24 cellular contexts compared by ENCODE assay signal in the genomic region with DNA sequence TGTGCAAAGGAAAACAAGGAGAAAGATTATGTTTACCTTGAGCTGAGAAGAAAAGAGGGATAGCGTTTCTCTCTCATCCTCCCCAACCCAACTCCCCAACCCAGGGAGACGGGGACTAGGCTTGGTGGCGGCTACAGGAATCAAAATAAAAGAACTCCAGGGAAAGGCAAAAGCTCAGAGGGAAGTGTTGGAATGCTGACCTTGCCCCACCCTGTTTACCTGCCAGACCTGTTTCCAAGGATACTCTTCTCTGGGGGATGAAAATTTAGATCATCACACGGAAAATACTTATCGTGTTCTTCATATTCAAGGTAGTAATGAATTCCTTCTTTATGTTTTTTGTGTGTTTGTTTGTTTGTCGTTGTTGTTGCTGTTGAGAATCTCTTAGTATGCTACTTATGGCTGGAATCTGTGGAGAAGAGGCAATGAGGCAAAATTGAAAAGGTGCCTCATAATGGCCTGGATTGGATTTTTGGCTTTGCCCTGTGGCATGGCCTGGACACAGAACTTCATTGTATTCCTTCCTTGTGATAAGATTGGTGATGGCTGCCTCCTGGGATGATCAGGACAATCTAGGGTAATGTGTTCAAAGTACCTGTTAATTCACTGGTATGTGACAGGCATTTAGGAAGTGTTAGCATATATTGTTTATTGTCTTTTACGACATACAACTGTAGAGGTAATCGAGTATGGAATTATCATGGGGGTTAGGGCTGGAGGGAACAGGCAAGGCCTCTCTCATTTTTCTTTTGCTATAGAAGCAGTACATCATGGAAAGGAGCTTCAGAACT. TPM values are rescaled to one million over a fixed set of nuclear protein-coding genes. Genes with fewer than 3 reads are reported as not detected.
"Had no signal": no experiment of that assay in that cellular context is flagged by ENCODE, and none has a peak within 500 bp of the region (broad histone marks: within the 10 kb centered on the region; RNA-seq: fewer than 3 reads in every experiment).

No MANE protein-coding gene starts in this region.

- H3K27ac ChIP-seq: cardiac muscle cell, stomach had no signal

- H3K27me3 ChIP-seq: cardiac muscle cell, esophagus squamous epithelium, stomach had no signal

- H3K4me1 Mint-ChIP-seq: activated B cell treated with CpG ODN at 0.5 μM for 24 hours, immature natural killer cell, T-cell had no signal

- H3K9me3 ChIP-seq: esophagus squamous epithelium, stomach had no signal

- H3K36me3 Mint-ChIP-seq: activated CD4-positive, alpha-beta memory T cell treated with anti-CD3 and anti-CD28 coated beads for 36 hours; activated naive CD8-positive, alpha-beta T cell; immature natural killer cell; natural killer cell treated with Interleukin-12 subunit alpha and Interleukin-12 subunit beta and Interleukin-15 and Interleukin-18, amount 100 ng/mL, for 72 hours; T-cell had no signal

- H3K4me3 Mint-ChIP-seq: activated B cell treated with CpG ODN at 0.5 μM for 24 hours; activated CD4-positive, alpha-beta memory T cell treated with anti-CD3 and anti-CD28 coated beads for 36 hours; activated naive CD8-positive, alpha-beta T cell; activated T-helper 1 cell treated with anti-CD3 and anti-CD28 coated beads, Interleukin-12 subunit alpha, Interleukin-12 subunit beta, Interleukin-2, Interleukin-4 antibody, amounts not matched to agents 30 ng/mL and 10 ng/mL and 1 ng/mL, durations not matched to agents 14 hours and 24 hours and 36 hours; immature natural killer cell; natural killer cell treated with Interleukin-12 subunit alpha and Interleukin-12 subunit beta and Interleukin-15 and Interleukin-18, amount 100 ng/mL, for 72 hours; T-cell had no signal

- ATAC-seq: natural killer cell treated with Interleukin-12 subunit alpha and Interleukin-12 subunit beta and Interleukin-15 and Interleukin-18, amount 100 ng/mL, for 72 hours; T-cell had no signal

- DNase-seq: activated B cell treated with CpG ODN at 0.5 μM for 24 hours; activated CD4-positive, alpha-beta memory T cell treated with anti-CD3 and anti-CD28 coated beads for 36 hours; activated CD4-positive, alpha-beta T cell treated with anti-CD3 and anti-CD28 coated beads for 4 hours; activated gamma-delta T cell treated with Interleukin-2 at 50 U/mL for 16 hours; activated T-cell treated with anti-CD3 and anti-CD28 coated beads for 4 hours; amniotic stem cell; dermis blood vessel endothelial cell; effector memory CD4-positive, alpha-beta T cell; esophagus squamous epithelium; immature natural killer cell; kidney glomerular epithelial cell; mesenchymal stem cell; occipital lobe; posterior cingulate gyrus; retina; stimulated activated CD4-positive, alpha-beta T cell treated with anti-CD3 and anti-CD28 coated beads, Interleukin-12 subunit alpha, Interleukin-12 subunit beta, amount 100 ng/mL, for 4 hours; stimulated activated CD4-positive, alpha-beta T cell treated with anti-CD3 and anti-CD28 coated beads, Interleukin-2, amount 100 ng/mL, for 24 hours; stomach; T-cell had no signal

- H3K9me3 Mint-ChIP-seq: activated B cell treated with CpG ODN at 0.5 μM for 24 hours; activated CD4-positive, alpha-beta memory T cell treated with anti-CD3 and anti-CD28 coated beads for 36 hours; activated T-helper 1 cell treated with anti-CD3 and anti-CD28 coated beads, Interleukin-12 subunit alpha, Interleukin-12 subunit beta, Interleukin-2, Interleukin-4 antibody, amounts not matched to agents 30 ng/mL and 10 ng/mL and 1 ng/mL, durations not matched to agents 14 hours and 24 hours and 36 hours; immature natural killer cell; natural killer cell treated with Interleukin-12 subunit alpha and Interleukin-12 subunit beta and Interleukin-15 and Interleukin-18, amount 100 ng/mL, for 72 hours; T-cell had no signal

- H3K27ac Mint-ChIP-seq: activated B cell treated with CpG ODN at 0.5 μM for 24 hours; activated CD4-positive, alpha-beta memory T cell treated with anti-CD3 and anti-CD28 coated beads for 36 hours; activated naive CD8-positive, alpha-beta T cell; activated T-helper 1 cell treated with anti-CD3 and anti-CD28 coated beads, Interleukin-12 subunit alpha, Interleukin-12 subunit beta, Interleukin-2, Interleukin-4 antibody, amounts not matched to agents 30 ng/mL and 10 ng/mL and 1 ng/mL, durations not matched to agents 14 hours and 24 hours and 36 hours; immature natural killer cell; natural killer cell treated with Interleukin-12 subunit alpha and Interleukin-12 subunit beta and Interleukin-15 and Interleukin-18, amount 100 ng/mL, for 72 hours; T-cell had no signal

- H3K4me3 ChIP-seq: cardiac muscle cell, esophagus squamous epithelium, stomach had no signal

- H3K27me3 Mint-ChIP-seq: activated CD4-positive, alpha-beta memory T cell treated with anti-CD3 and anti-CD28 coated beads for 36 hours; activated naive CD8-positive, alpha-beta T cell had no signal

- H3K4me1 ChIP-seq: stomach had no signal

- H3K36me3 ChIP-seq: cardiac muscle cell, esophagus squamous epithelium, stomach had no signal

RNA-seq across cellular contexts. Expression of a gene that starts 11.1 kb away (rescaled TPM):
- total RNA-seq: dermis blood vessel endothelial cell, endothelial cell of umbilical vein had no signal
